In genomic region chr14:94342334-94342934, GRCh38 we compare ENCODE assay signal across 1 cellular context.
TF ChIP-seq lines count a peak whose summit lies in the region.

No MANE protein-coding gene starts in this region.

TF ChIP-seq in HEK293, 187 proteins besides CTCF, POLR2A, EP300 and RAD21 (continued from another document):
- TF ChIP-seq ZNF518A (tag by site-specific recombination; conservative IDR thresholded peaks at IDR 0.05; ENCODE audit: low read depth) (no peak), ZNF529 (tag by site-specific recombination; IDR thresholded peaks at IDR 0.05; ENCODE audit: insufficient replicate concordance) (no peak)
